22 cellular contexts compared by ENCODE assay signal in the genomic region with DNA sequence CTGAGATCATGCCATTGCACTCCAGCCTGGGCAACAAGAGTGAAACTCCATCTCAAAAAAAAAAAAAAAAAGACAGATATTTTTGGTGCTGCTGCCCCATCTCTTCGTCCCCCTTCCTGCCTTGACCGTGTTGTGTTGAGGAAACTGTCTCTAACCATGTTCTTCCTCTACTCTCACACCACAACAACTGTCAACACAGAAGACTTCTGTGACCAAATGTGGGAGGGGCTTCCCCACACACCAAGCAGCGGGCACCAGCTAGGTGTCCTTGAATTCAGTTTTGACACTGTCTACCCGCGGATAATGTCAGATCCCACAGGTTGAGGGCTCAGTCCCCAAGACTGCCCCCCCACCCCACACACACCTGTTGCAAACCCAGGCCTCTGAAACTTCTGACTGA.
DNase-seq lines count a peak whose midpoint lies in the region; ATAC-seq and TF ChIP-seq lines count a peak whose summit lies in the region.
"Had no signal": no experiment of that assay in that cellular context is flagged by ENCODE, and none has a peak within 500 bp of the region (broad histone marks: within the 10 kb centered on the region; RNA-seq: fewer than 3 reads in every experiment).

No MANE protein-coding gene starts in this region.

- intact Hi-C loops in activated CD4-positive, alpha-beta T cell treated with anti-CD3 and anti-CD28 coated beads, Interleukin-2, amount 10 ng/mL, durations not matched to agents 24 days and 14 days (cut with micrococcal nuclease) = loop anchor here (2.0 kb wide), 1 partner anchor 26 kb away; no protein-coding TSS in a partner anchor

- DNase-seq in activated CD4-positive, alpha-beta T cell treated with anti-CD3 and anti-CD28 coated beads, Interleukin-2, amount 10 ng/mL, durations not matched to agents 24 days and 14 days = peak; percentile 78
- no peak for DNase-seq in activated CD4-positive, alpha-beta T cell treated with anti-CD3 and anti-CD28 coated beads, Interleukin-2, amount 50 U/mL, for 4 hours
- peak in 2 of 3 donors; percentile 41 to 64 for DNase-seq in Peyer's patch
- DNase-seq in naive B cell = peak; percentile 24
- DNase-seq in NK-92 treated with Interleukin-12 subunit alpha and Interleukin-12 subunit beta, amount 100 ng/mL, for 24 hours (lab: John Stamatoyannopoulos, UW) = no peak
- no peak for DNase-seq in NCI-H345 treated with DMSO at 0.1 percent for 48 hours (lab: John Stamatoyannopoulos, UW; ENCODE audit: unreplicated experiment)
- DNase-seq: 8988T; activated B cell treated with CpG ODN at 0.5 μM for 24 hours; activated T-cell treated with anti-CD3 and anti-CD28 coated beads for 4 hours; adrenal gland; CD4-positive, alpha-beta T cell; central memory CD4-positive, alpha-beta T cell; EL; endodermal cell; Karpas-422; NCI-H446 treated with DMSO at 0.1 percent for 48 hours; pancreas; upper lobe of left lung had no signal

- no peaks in the 10 kb centered on the region for H3K36me3 Mint-ChIP-seq in activated CD4-positive, alpha-beta T cell treated with anti-CD3 and anti-CD28 coated beads, Interleukin-2, amount 10 ng/mL, durations not matched to agents 24 days and 14 days (ENCODE audit: low read depth)
- no peaks in the 10 kb centered on the region for H3K36me3 Mint-ChIP-seq in naive B cell
- H3K36me3 Mint-ChIP-seq: stimulated activated memory B cell treated with anti-CD40 and anti-IgM and Interleukin-4, amounts not matched to agents 10 μg/mL and 1 μg/mL and 100 μg/mL, for 72 hours had no signal

- H3K9me3 ChIP-seq in Peyer's patch = no peaks in the 10 kb centered on the region
- H3K9me3 ChIP-seq: adrenal gland, pancreas, upper lobe of left lung had no signal

- no peaks in the 10 kb centered on the region for H3K27me3 Mint-ChIP-seq in activated CD4-positive, alpha-beta T cell treated with anti-CD3 and anti-CD28 coated beads, Interleukin-2, amount 10 ng/mL, durations not matched to agents 24 days and 14 days
- no peaks in the 10 kb centered on the region for H3K27me3 Mint-ChIP-seq in naive B cell
- H3K27me3 Mint-ChIP-seq: activated B cell treated with CpG ODN at 0.5 μM for 24 hours; CD4-positive, alpha-beta T cell; stimulated activated memory B cell treated with anti-CD40 and anti-IgM and Interleukin-4, amounts not matched to agents 10 μg/mL and 1 μg/mL and 100 μg/mL, for 72 hours had no signal

- H3K4me3 Mint-ChIP-seq in activated CD4-positive, alpha-beta T cell treated with anti-CD3 and anti-CD28 coated beads, Interleukin-2, amount 10 ng/mL, durations not matched to agents 24 days and 14 days = peak overlapping the region; percentile 15
- peak overlapping the region in 6 of 8 donors; percentile 45 to 70 (median 62) for H3K4me3 Mint-ChIP-seq in naive B cell
- H3K4me3 Mint-ChIP-seq: activated B cell treated with CpG ODN at 0.5 μM for 24 hours; CD4-positive, alpha-beta T cell; endodermal cell; stimulated activated memory B cell treated with anti-CD40 and anti-IgM and Interleukin-4, amounts not matched to agents 10 μg/mL and 1 μg/mL and 100 μg/mL, for 72 hours had no signal

- H3K4me1 Mint-ChIP-seq in activated CD4-positive, alpha-beta T cell treated with anti-CD3 and anti-CD28 coated beads, Interleukin-2, amount 10 ng/mL, durations not matched to agents 24 days and 14 days = peaks cover 15% of the 10 kb centered on the region
- peaks cover 16 to 22% (median 20%) of the 10 kb centered on the region in 3 donors for H3K4me1 Mint-ChIP-seq in naive B cell

- TF ChIP-seq POLR2A in Peyer's patch (IDR thresholded peaks at IDR 0.05) = no peak

- no peaks in the 10 kb centered on the region for H3K4me1 ChIP-seq in Peyer's patch
- H3K4me1 ChIP-seq: adrenal gland, pancreas, upper lobe of left lung had no signal

- ATAC-seq in HG03108 (IDR thresholded peaks at IDR 0.05; ENCODE audit: unreplicated experiment) (peak; percentile 45), naive B cell (ENCODE audit: low read depth in 2 of 2) (peak; percentile 36 to 37), HG03521 (IDR thresholded peaks at IDR 0.05; ENCODE audit: unreplicated experiment) (no peak)
- ATAC-seq: left lobe of liver; pancreas; stimulated activated memory B cell treated with anti-CD40 and anti-IgM and Interleukin-4, amounts not matched to agents 10 μg/mL and 1 μg/mL and 100 μg/mL, for 72 hours had no signal

- H3K27ac ChIP-seq in Peyer's patch = peak overlapping the region in 1 of 4 donors; percentile 10
- H3K27ac ChIP-seq: adrenal gland, pancreas, upper lobe of left lung had no signal

- no peak for TF ChIP-seq CTCF in Peyer's patch (IDR thresholded peaks at IDR 0.05)

- H3K4me3 ChIP-seq in Peyer's patch = no peak overlapping the region
- H3K4me3 ChIP-seq: adrenal gland, pancreas, upper lobe of left lung had no signal

- H3K9me3 Mint-ChIP-seq in activated CD4-positive, alpha-beta T cell treated with anti-CD3 and anti-CD28 coated beads, Interleukin-2, amount 10 ng/mL, durations not matched to agents 24 days and 14 days = no peaks in the 10 kb centered on the region
- peaks cover 0 to 4% (median 0%) of the 10 kb centered on the region in 7 donors for H3K9me3 Mint-ChIP-seq in naive B cell
- H3K9me3 Mint-ChIP-seq: activated B cell treated with CpG ODN at 0.5 μM for 24 hours; CD4-positive, alpha-beta T cell; stimulated activated memory B cell treated with anti-CD40 and anti-IgM and Interleukin-4, amounts not matched to agents 10 μg/mL and 1 μg/mL and 100 μg/mL, for 72 hours had no signal

- no peaks in the 10 kb centered on the region for H3K36me3 ChIP-seq in Peyer's patch
- H3K36me3 ChIP-seq: adrenal gland, pancreas, upper lobe of left lung had no signal

- no peaks in the 10 kb centered on the region for H3K27me3 ChIP-seq in Peyer's patch
- H3K27me3 ChIP-seq: pancreas, upper lobe of left lung had no signal

- H3K27ac Mint-ChIP-seq in activated CD4-positive, alpha-beta T cell treated with anti-CD3 and anti-CD28 coated beads, Interleukin-2, amount 10 ng/mL, durations not matched to agents 24 days and 14 days = peak overlapping the region; percentile 28
- H3K27ac Mint-ChIP-seq in naive B cell = peak overlapping the region; percentile 18 to 90 (median 82)
- H3K27ac Mint-ChIP-seq: activated B cell treated with CpG ODN at 0.5 μM for 24 hours; CD4-positive, alpha-beta T cell; endodermal cell had no signal

Comparison
In these comparisons a context has a peak if more than half of its experiments do, and no peak if none do; other contexts are left out.
1. DNase-seq: peak in activated CD4-positive, alpha-beta T cell treated with anti-CD3 and anti-CD28 coated beads, Interleukin-2, amount 10 ng/mL, durations not matched to agents 24 days and 14 days (single experiment), Peyer's patch (2 of 3) and naive B cell (single experiment); none in activated CD4-positive, alpha-beta T cell treated with anti-CD3 and anti-CD28 coated beads, Interleukin-2, amount 50 U/mL, for 4 hours (0 of 2), NK-92 treated with Interleukin-12 subunit alpha and Interleukin-12 subunit beta, amount 100 ng/mL, for 24 hours (single experiment) and NCI-H345 treated with DMSO at 0.1 percent for 48 hours (single experiment).